8 cellular contexts compared by ENCODE assay signal in genomic region chr12:101918805-101919204, GRCh38. TPM values are rescaled to one million over a fixed set of nuclear protein-coding genes. Genes with fewer than 3 reads are reported as not detected.
DNase-seq lines count a peak whose midpoint lies in the region; ATAC-seq, FAIRE-seq and TF ChIP-seq lines count a peak whose summit lies in the region.
"Not testable (repeated sequence)": the region's sequence is repeated elsewhere in the genome, so short reads cannot be mapped to it uniquely, and the experiment has no call there.

No MANE protein-coding gene starts in this region.

- H3K9me1 ChIP-seq in IMR-90 (ENCODE audit: insufficient read depth, low read length): peaks cover 12% of the 10 kb centered on the region
- H3K9me1 ChIP-seq in K562 (ENCODE audit: control insufficient read depth, insufficient read depth, low read length): not testable (repeated sequence)

- not testable (repeated sequence) for ATAC-seq in IMR-90 (ENCODE audit: low read depth); K562; HepG2; stimulated activated memory B cell treated with anti-CD40 and anti-IgM and Interleukin-4, amounts not matched to agents 10 μg/mL and 1 μg/mL and 100 μg/mL, for 72 hours

- CTCF ChIA-PET in IMR-90 (lab: Yijun Ruan, JAX); HepG2 (lab: Yijun Ruan, JAX; ENCODE audit: low intra/inter-chr PET ratio, low total read pairs): not testable (repeated sequence)
- CTCF ChIA-PET in K562 (lab: Yijun Ruan, JAX; ENCODE audit: low intra/inter-chr PET ratio): interaction anchor here (1.5 kb wide), 1 partner anchor 892 kb away, joined by 3 read pairs; no protein-coding TSS in a partner anchor

- dilution Hi-C loops in IMR-90 (cut with HindIII; ENCODE audit: low sequenced_read_pairs, unreplicated experiment): not testable (repeated sequence)

- peak overlapping the region; percentile 48 for H3K27ac Mint-ChIP-seq in stimulated activated memory B cell treated with anti-CD40 and anti-IgM and Interleukin-4, amounts not matched to agents 10 μg/mL and 1 μg/mL and 100 μg/mL, for 72 hours

- not testable (repeated sequence) for H3K4me3 ChIP-seq in IMR-90 (ENCODE audit: insufficient read depth, low read depth, low read length); adipocyte (ENCODE audit: low read length); K562; HepG2 (replicated peaks in 1 of 3; ENCODE audit: insufficient read depth in 1 of 3, low read depth in 2 of 3, low read length in 3 of 3); neuronal stem cell (ENCODE audit: low read length in 2 of 2)

- DNase-seq in IMR-90; adipocyte (ENCODE audit: low read depth); K562 (ENCODE audit: extremely low read depth in 1 of 4, low spot score in 3 of 4); HepG2 (ENCODE audit: low spot score); neuronal stem cell (ENCODE audit: low spot score): not testable (repeated sequence)

- not testable (repeated sequence) for H3K9ac ChIP-seq in IMR-90 (ENCODE audit: low read depth, low read length); HepG2 (ENCODE audit: insufficient read depth, low read depth, low read length); neuronal stem cell (ENCODE audit: low read depth, low read length, poor library complexity)
- H3K9ac ChIP-seq in adipocyte (ENCODE audit: low read length) (peak overlapping the region; percentile 71), K562 (ENCODE audit: insufficient read depth in 1 of 2, low read depth in 2 of 2, low read length in 2 of 2) (peak overlapping the region in 1 of 2 experiments; percentile 61; a peak in 1 of 4 replicates)

- not testable (repeated sequence) for TF ChIP-seq EP300 in K562 (IDR thresholded peaks at IDR 0.05; ENCODE audit: low read length); HepG2 (IDR thresholded peaks at IDR 0.05; ENCODE audit: low read depth in 2 of 2, low read length in 2 of 2); HepG2 (CRISPR knock-in tag; IDR thresholded peaks at IDR 0.05; ENCODE audit: borderline replicate concordance)

- H3K4me1 Mint-ChIP-seq in stimulated activated memory B cell treated with anti-CD40 and anti-IgM and Interleukin-4, amounts not matched to agents 10 μg/mL and 1 μg/mL and 100 μg/mL, for 72 hours: peaks cover 33% of the 10 kb centered on the region

- not testable (repeated sequence) for H3K79me2 ChIP-seq in K562 (ENCODE audit: control insufficient read depth, insufficient read depth, low read length); HepG2 (ENCODE audit: insufficient read depth, low read length)

- peaks cover 19% of the 10 kb centered on the region for H3K36me3 Mint-ChIP-seq in stimulated activated memory B cell treated with anti-CD40 and anti-IgM and Interleukin-4, amounts not matched to agents 10 μg/mL and 1 μg/mL and 100 μg/mL, for 72 hours

- peaks cover 16% of the 10 kb centered on the region for H3K36me3 ChIP-seq in IMR-90 (ENCODE audit: control insufficient read depth, insufficient read depth, low read length)
- H3K36me3 ChIP-seq in adipocyte (ENCODE audit: control insufficient read depth, insufficient read depth, low read length, severe bottlenecking); K562 (ENCODE audit: control insufficient read depth, insufficient read depth, low read length); neuronal stem cell (replicated peaks in 1 of 2; ENCODE audit: control insufficient read depth in 2 of 2, insufficient read depth in 2 of 2, low read length in 2 of 2): not testable (repeated sequence)
- peaks cover 1 to 10% of the 10 kb centered on the region in 2 experiments; a peak in 4 of 5 replicates for H3K36me3 ChIP-seq in HepG2 (replicated peaks in 1 of 2; ENCODE audit: control insufficient read depth in 1 of 2, insufficient read depth in 2 of 2, low read length in 2 of 2)

- H3K56ac ChIP-seq in IMR-90 (ENCODE audit: extremely low read depth, insufficient read depth, low read length): not testable (repeated sequence)

- 0 out of 2 replicates have a peak overlapping the region, but pooled peaks have one; percentile 42 for H2BK20ac ChIP-seq in IMR-90 (ENCODE audit: low read depth, low read length)

- H2BK5ac ChIP-seq in IMR-90 (ENCODE audit: low read depth, low read length, poor library complexity, severe bottlenecking): peak overlapping the region; percentile 78
- not testable (repeated sequence) for H2BK5ac ChIP-seq in neuronal stem cell (ENCODE audit: low read length)

- H2BK12ac ChIP-seq in neuronal stem cell (ENCODE audit: low read length): peak overlapping the region; percentile 68

- peak overlapping the region; percentile 50 for H3K18ac ChIP-seq in IMR-90 (ENCODE audit: low read depth, low read length)
- H3K18ac ChIP-seq in neuronal stem cell (ENCODE audit: low read length): not testable (repeated sequence)

- H3K4me2 ChIP-seq in IMR-90 (ENCODE audit: low read depth, low read length); K562 (ENCODE audit: insufficient read depth, low read length); HepG2 (ENCODE audit: low read depth, low read length); neuronal stem cell (ENCODE audit: insufficient read depth, low read length, poor library complexity, severe bottlenecking): not testable (repeated sequence)

- in situ Hi-C loops in IMR-90 (cut with MboI; ENCODE audit: low sequenced_read_pairs); K562 (cut with MboI); HepG2 (cut with HindIII; ENCODE audit: extremely low pct_ligation_motif_present, low pct_unique_long_range_greater_than_20kb): not testable (repeated sequence)

- not testable (repeated sequence) for H2BK15ac ChIP-seq in IMR-90 (ENCODE audit: low read depth, low read length); neuronal stem cell (ENCODE audit: low read length)

- H4K5ac ChIP-seq in IMR-90 (ENCODE audit: low read depth, low read length): peak overlapping the region; percentile 36; the same call in 1 of the 2 replicates

- not testable (repeated sequence) for H2AK9ac ChIP-seq in IMR-90 (replicated peaks; ENCODE audit: low read depth, low read length, poor library complexity)

- not testable (repeated sequence) for BruUV-seq in IMR-90 (replicated peaks; lab: Mats Ljungman, UMichigan); K562 (replicated peaks; lab: Mats Ljungman, UMichigan); HepG2 (replicated peaks; lab: Mats Ljungman, UMichigan)

- H4K91ac ChIP-seq in IMR-90 (ENCODE audit: insufficient read depth, low read depth, low read length); neuronal stem cell (ENCODE audit: low read depth, low read length, poor library complexity): not testable (repeated sequence)

- not testable (repeated sequence) for H3K4me3 Mint-ChIP-seq in stimulated activated memory B cell treated with anti-CD40 and anti-IgM and Interleukin-4, amounts not matched to agents 10 μg/mL and 1 μg/mL and 100 μg/mL, for 72 hours

- peak overlapping the region; percentile 63 for H2AK5ac ChIP-seq in IMR-90 (ENCODE audit: low read depth, low read length)
- not testable (repeated sequence) for H2AK5ac ChIP-seq in neuronal stem cell (ENCODE audit: low read depth, low read length)

- WGBS in IMR-90 (ENCODE audit: extremely low coverage in 2 of 2, insufficient read length in 1 of 2), 2 experiments: 80% methylated on average over 1 of the region's 4 CpGs; no CpG with 5 or more reads in 1 of the 2 experiments
- 50% methylated on average over 4 of the region's 4 CpGs for WGBS in K562 (ENCODE audit: insufficient coverage, low coverage, missing lambda C conversion rate)
- WGBS in HepG2 (ENCODE audit: low lambda C conversion rate): 97% methylated on average over 4 of the region's 4 CpGs
- no CpG with 5 or more reads among the region's 4 CpGs for WGBS in neuronal stem cell (ENCODE audit: extremely low coverage in 2 of 2, insufficient read length in 2 of 2, insufficient replicate concordance in 1 of 2), 2 donors

- H2AFZ ChIP-seq in IMR-90 (replicated peaks; ENCODE audit: low read length, poor library complexity); K562 (ENCODE audit: low read depth, low read length); HepG2 (ENCODE audit: low read length); neuronal stem cell (ENCODE audit: low read length): not testable (repeated sequence)

- H3K4me1 ChIP-seq in IMR-90 (ENCODE audit: control insufficient read depth, insufficient read depth, low read length) (peaks cover 12% of the 10 kb centered on the region), HepG2 (ENCODE audit: insufficient read depth, low read length) (peaks cover 14% of the 10 kb centered on the region)
- not testable (repeated sequence) for H3K4me1 ChIP-seq in adipocyte (ENCODE audit: control insufficient read depth, insufficient read depth, low read length); K562 (replicated peaks in 1 of 2; ENCODE audit: control insufficient read depth in 2 of 2, insufficient read depth in 2 of 2, low read length in 2 of 2); neuronal stem cell (ENCODE audit: control insufficient read depth in 2 of 2, insufficient read depth in 1 of 2, low read depth in 1 of 2, low read length in 2 of 2)

- not testable (repeated sequence) for H3K27me3 ChIP-seq in IMR-90 (ENCODE audit: control insufficient read depth, insufficient read depth, low read length); adipocyte (replicated peaks; ENCODE audit: control insufficient read depth, insufficient read depth, low read length); K562 (ENCODE audit: control insufficient read depth in 2 of 2, insufficient read depth in 2 of 2, low read length in 2 of 2); HepG2 (ENCODE audit: control insufficient read depth in 1 of 2, insufficient read depth in 2 of 2, low read length in 2 of 2); neuronal stem cell (ENCODE audit: control insufficient read depth in 3 of 3, insufficient read depth in 3 of 3, low read depth in 1 of 3, low read length in 3 of 3)

- intact Hi-C loops in IMR-90 (cut with micrococcal nuclease) (loop anchor here (5.0 kb wide), 1 partner anchor 147 kb away; no protein-coding TSS in a partner anchor), K562 (cut with micrococcal nuclease) (loop anchor here (5.0 kb wide), 2 partner anchors 507 to 958 kb away; no protein-coding TSS in a partner anchor)
- intact Hi-C loops in HepG2 (cut with micrococcal nuclease; ENCODE audit: unreplicated experiment): not testable (repeated sequence)

- TF ChIP-seq RAD21 in IMR-90 (IDR thresholded peaks at IDR 0.05; ENCODE audit: low read length); K562 (CRISPR knock-in tag; conservative IDR thresholded peaks at IDR 0.05 in 1 of 2, IDR thresholded peaks at IDR 0.05 in 1 of 2); HepG2 (CRISPR knock-in tag; IDR thresholded peaks at IDR 0.05): not testable (repeated sequence)

- not testable (repeated sequence) for H2BK120ac ChIP-seq in IMR-90 (ENCODE audit: low read depth, low read length); neuronal stem cell (ENCODE audit: low read depth, low read length)

- H3K79me1 ChIP-seq in IMR-90 (ENCODE audit: low read depth in 1 of 2, low read length in 2 of 2): peaks cover 3 to 27% of the 10 kb centered on the region in 2 experiments; a peak in 2 of 4 replicates
- H3K79me1 ChIP-seq in neuronal stem cell (ENCODE audit: low read depth, low read length): not testable (repeated sequence)

- H4K8ac ChIP-seq in IMR-90 (ENCODE audit: low read depth in 2 of 2, low read length in 2 of 2); neuronal stem cell (ENCODE audit: low read depth, low read length): not testable (repeated sequence)

- TF ChIP-seq CTCF in C4-2B (conservative IDR thresholded peaks at IDR 0.05); IMR-90 (conservative IDR thresholded peaks at IDR 0.05; ENCODE audit: low read depth, low read length); VCaP (conservative IDR thresholded peaks at IDR 0.05); K562 (IDR thresholded peaks at IDR 0.05 in 2 of 3, conservative IDR thresholded peaks at IDR 0.05 in 1 of 3; ENCODE audit: insufficient read depth in 2 of 3, low read depth in 1 of 3, low read length in 3 of 3); HepG2 (CRISPR knock-in tag; IDR thresholded peaks at IDR 0.05): not testable (repeated sequence)

- not testable (repeated sequence) for H4K20me1 ChIP-seq in IMR-90 (ENCODE audit: insufficient read depth, low read length); K562 (replicated peaks; ENCODE audit: control insufficient read depth, insufficient read depth, low read length); HepG2 (ENCODE audit: insufficient read depth, low read length)

- H3K23ac ChIP-seq in IMR-90 (ENCODE audit: low read depth, low read length); neuronal stem cell (ENCODE audit: low read depth, low read length, poor library complexity): not testable (repeated sequence)

- not testable (repeated sequence) for H3K9me3 ChIP-seq in IMR-90 (ENCODE audit: control insufficient read depth, insufficient read depth, low read length); adipocyte (ENCODE audit: control insufficient read depth, low read length); K562 (replicated peaks; ENCODE audit: control insufficient read depth, insufficient read depth, low read depth, low read length); HepG2 (ENCODE audit: low read length); neuronal stem cell (replicated peaks in 1 of 2; ENCODE audit: control insufficient read depth in 2 of 2, insufficient read depth in 1 of 2, low read depth in 1 of 2, low read length in 2 of 2)

- peak overlapping the region; percentile 78 for H3K4ac ChIP-seq in IMR-90 (ENCODE audit: low read depth, low read length)
- H3K4ac ChIP-seq in neuronal stem cell (ENCODE audit: low read length): not testable (repeated sequence)

- not testable (repeated sequence) for FAIRE-seq in K562 (lab: Jason Lieb, UNC); HepG2 (lab: Jason Lieb, UNC)

- H3K14ac ChIP-seq in IMR-90 (replicated peaks; ENCODE audit: low read depth, low read length): 0 out of 2 replicates have a peak overlapping the region, but pooled peaks have one; percentile 29
- H3K14ac ChIP-seq in neuronal stem cell (ENCODE audit: low read length): not testable (repeated sequence)

- TF ChIP-seq POLR2A in IMR-90 (IDR thresholded peaks at IDR 0.05; ENCODE audit: low read depth, low read length); K562 (conservative IDR thresholded peaks at IDR 0.05); HepG2 (IDR thresholded peaks at IDR 0.05; ENCODE audit: insufficient read depth in 1 of 2, low read depth in 2 of 2, low read length in 2 of 2): not testable (repeated sequence)

- not testable (repeated sequence) for H3K27me3 Mint-ChIP-seq in stimulated activated memory B cell treated with anti-CD40 and anti-IgM and Interleukin-4, amounts not matched to agents 10 μg/mL and 1 μg/mL and 100 μg/mL, for 72 hours

- H3K9me3 Mint-ChIP-seq in stimulated activated memory B cell treated with anti-CD40 and anti-IgM and Interleukin-4, amounts not matched to agents 10 μg/mL and 1 μg/mL and 100 μg/mL, for 72 hours: not testable (repeated sequence)

- POLR2A ChIA-PET in IMR-90 (lab: Charles Lee; ENCODE audit: unreplicated experiment); K562 (lab: Yijun Ruan, JAX); HepG2 (lab: Yijun Ruan, JAX): not testable (repeated sequence)

- peak overlapping the region; percentile 56 for H3K27ac ChIP-seq in C4-2B
- H3K27ac ChIP-seq in IMR-90 (ENCODE audit: insufficient read depth, low read length): peak overlapping the region; percentile 1; the same call in 1 of the 2 replicates
- H3K27ac ChIP-seq in VCaP: peak overlapping the region; percentile 73
- not testable (repeated sequence) for H3K27ac ChIP-seq in K562 (ENCODE audit: extremely low read depth, low read depth, low read length); HepG2 (ENCODE audit: extremely low read length, insufficient read depth, low read length); neuronal stem cell (replicated peaks; ENCODE audit: low read length)

RNA-seq across cellular contexts. Expression of gene DRAM1, which starts 41.4 kb away (rescaled TPM):
- total RNA-seq in IMR-90 (2012; rRNA removed) (27.2 and 27.5 TPM in 2 replicates), K562 (2014; rRNA removed) (1.4 and 2.1 TPM in 2 replicates), K562 (2014; rRNA removed; fragmentation: Illumina TruSeq; extraction: Trizol) (4.2 and 4.3 TPM in 2 replicates), K562 (2015; rRNA removed; fragmentation: Illumina TruSeq; extraction: Trizol) (2.7 TPM in 2 replicates), K562 (2021) (2.9 and 4.2 TPM in 2 replicates), HepG2 (2016; rRNA removed; fragmentation: Illumina TruSeq; extraction: Trizol) (18.1 and 20.9 TPM in 2 replicates)
- polyA plus RNA-seq in IMR-90 (2012; rRNA removed) (15.8 and 20.0 TPM in 2 replicates), K562 (2011; rRNA removed) (1.3 and 2.7 TPM in 2 replicates), K562 (2014; fragmentation: Illumina TruSeq; extraction: Trizol) (2.9 and 3.3 TPM in 2 replicates), K562 (2014; fragmentation: Nextera tagmentation; extraction: Ambion mirVana) (1 to 10 TPM; 1.5 to 2.0 TPM), K562 (2014; rRNA removed) (2.2 and 2.7 TPM in 2 replicates), HepG2 (2011; rRNA removed) (31.2 and 32.6 TPM in 2 replicates)
- polyA plus RNA-seq in IMR-90 (2012; cell fraction: cytosol; rRNA removed): 8.7 and 16.2 TPM in 2 replicates
- polyA plus RNA-seq in IMR-90 (2012; cell fraction: nucleus; rRNA removed; ENCODE audit: low replicate concordance): 3.8 and 25.0 TPM in 2 replicates
- total RNA-seq in K562 (2011; cell fraction: chromatin; rRNA removed; ENCODE audit: low replicate concordance): 4.1 and 12.3 TPM in 2 replicates
- 1.8 and 4.9 TPM in 2 replicates for total RNA-seq in K562 (2011; cell fraction: nucleolus; rRNA removed)
- total RNA-seq in K562 (2011; cell fraction: nucleoplasm; rRNA removed): 3.2 and 8.5 TPM in 2 replicates
- polyA plus RNA-seq in K562 (2011; cell fraction: cytosol; rRNA removed): 1.2 and 2.0 TPM in 2 replicates
- 0.27 and 0.58 TPM in 2 replicates for polyA plus RNA-seq in K562 (2011; cell fraction: nucleus; rRNA removed)
- polyA plus RNA-seq in K562 (2012): 3.1 and 5.9 TPM in 2 replicates
- 1.7 and 4.0 TPM in 2 replicates for polyA minus RNA-seq in K562 (2011; rRNA and poly(A)+ RNA removed)
- polyA minus RNA-seq in K562 (2011; cell fraction: cytosol; rRNA and poly(A)+ RNA removed): 0.64 and 3.0 TPM in 2 replicates
- 0.22 and 2.4 TPM in 2 replicates for polyA minus RNA-seq in K562 (2011; cell fraction: nucleus; rRNA and poly(A)+ RNA removed)
- total RNA-seq in HepG2 (2016; cell fraction: cytosol; rRNA removed; fragmentation: Illumina TruSeq; extraction: Trizol; ENCODE audit: low read depth): 11.5 and 14.6 TPM in 2 replicates
- total RNA-seq in HepG2 (2016; cell fraction: insoluble cytoplasmic fraction; rRNA removed; fragmentation: Illumina TruSeq; extraction: Trizol): 15.8 and 19.6 TPM in 2 replicates
- total RNA-seq in HepG2 (2016; cell fraction: membrane; rRNA removed; fragmentation: Illumina TruSeq; extraction: Trizol): 26.0 and 26.2 TPM in 2 replicates
- 20.6 and 21.4 TPM in 2 replicates for total RNA-seq in HepG2 (2016; cell fraction: nucleus; rRNA removed; fragmentation: Illumina TruSeq; extraction: Trizol)
- polyA plus RNA-seq in HepG2 (2011; cell fraction: cytosol; rRNA removed): 23.6 and 32.3 TPM in 2 replicates
- polyA plus RNA-seq in HepG2 (2011; cell fraction: nucleus; rRNA removed): 11.3 and 11.9 TPM in 2 replicates
- polyA plus RNA-seq in HepG2 (2012): 20.1 and 41.9 TPM in 2 replicates
- polyA plus RNA-seq in HepG2 (2016; cell fraction: cytosol; fragmentation: Illumina TruSeq; extraction: Trizol; ENCODE audit: low read depth): 18.7 and 22.4 TPM in 2 replicates
- 19.3 and 21.9 TPM in 2 replicates for polyA plus RNA-seq in HepG2 (2016; cell fraction: insoluble cytoplasmic fraction; fragmentation: Illumina TruSeq; extraction: Trizol; ENCODE audit: low read depth)
- polyA plus RNA-seq in HepG2 (2016; cell fraction: membrane; fragmentation: Illumina TruSeq; extraction: Trizol; ENCODE audit: low read depth): 22.0 and 22.8 TPM in 2 replicates
- 32.2 and 34.3 TPM in 2 replicates for polyA plus RNA-seq in HepG2 (2016; cell fraction: nucleus; fragmentation: Illumina TruSeq; extraction: Trizol; ENCODE audit: insufficient read depth, low read depth)
- 30.9 and 36.6 TPM in 2 replicates for polyA minus RNA-seq in HepG2 (2011; rRNA and poly(A)+ RNA removed; ENCODE audit: low replicate concordance)
- 22.9 and 27.9 TPM in 2 replicates for polyA minus RNA-seq in HepG2 (2011; cell fraction: cytosol; rRNA and poly(A)+ RNA removed)
- 34.3 and 35.8 TPM in 2 replicates for polyA minus RNA-seq in HepG2 (2011; cell fraction: nucleus; rRNA and poly(A)+ RNA removed)
- polyA plus RNA-seq in neuronal stem cell (2013, experiment 1 of 2): 4.8 TPM
- 4.6 TPM for polyA plus RNA-seq in neuronal stem cell (2013, experiment 2 of 2)
